6 cellular contexts compared by ENCODE assay signal in genomic region chr21:23292292-23292691, GRCh38.
"Had no signal": no experiment of that assay in that cellular context is flagged by ENCODE, and none has a peak within 500 bp of the region (broad histone marks: within the 10 kb centered on the region; RNA-seq: fewer than 3 reads in every experiment).

No MANE protein-coding gene starts in this region.

- DNase-seq: IMR-90, KBM-7, KG1 had no signal

- H3K9ac ChIP-seq: KMS-11 had no signal

- FAIRE-seq: HTR-8/SVneo had no signal

- H3K4me2 ChIP-seq: KMS-11 had no signal

- H3K27ac ChIP-seq: HL-60, KMS-11 had no signal
